7 cellular contexts compared by ENCODE assay signal in genomic region chrX:154884069-154884468, GRCh38. TPM values are rescaled to one million over a fixed set of nuclear protein-coding genes. Genes with fewer than 3 reads are reported as not detected.
"Had no signal": no experiment of that assay in that cellular context is flagged by ENCODE, and none has a peak within 500 bp of the region (broad histone marks: within the 10 kb centered on the region; RNA-seq: fewer than 3 reads in every experiment).

No MANE protein-coding gene starts in this region.

RNA-seq across cellular contexts. Expression of gene SMIM9, which starts 49.6 kb away (rescaled TPM):
- total RNA-seq: GM23248, H4, H7, HepG2, HFFc6, HT1080 had no signal
- polyA plus RNA-seq: GM23248, HepG2, IgD-negative memory B cell had no signal
